ENCODE assay signal across 12 cellular contexts in genomic region chr2:119158563-119159347, GRCh38. TPM values are rescaled to one million over a fixed set of nuclear protein-coding genes. Genes with fewer than 3 reads are reported as not detected.
DNase-seq lines count a peak whose midpoint lies in the region; ATAC-seq and TF ChIP-seq lines count a peak whose summit lies in the region.
"Had no signal": no experiment of that assay in that cellular context is flagged by ENCODE, and none has a peak within 500 bp of the region (broad histone marks: within the 10 kb centered on the region; RNA-seq: fewer than 3 reads in every experiment).

Gene C1QL2 (minus strand): TSS chr2:119158751. CDS start chr2:119158269, 482 bp downstream.

- H3K9ac ChIP-seq in IMR-90 (ENCODE audit: low read depth, low read length), result no peak within 1 kb of the TSS

- H2BK20ac ChIP-seq in IMR-90 (ENCODE audit: low read depth, low read length), result no peak within 1 kb of the TSS

- POLR2A ChIA-PET in IMR-90 (lab: Charles Lee; ENCODE audit: unreplicated experiment), result no interaction called here
- POLR2A ChIA-PET in CD4-positive, alpha-beta memory T cell (lab: Charles Lee; ENCODE audit: partially characterized antibody), result no interaction called here

- no peak within 1 kb of the TSS for H3K4ac ChIP-seq in IMR-90 (ENCODE audit: low read depth, low read length)

- H3K27me3 ChIP-seq in IMR-90 (ENCODE audit: control insufficient read depth, insufficient read depth, low read length), result peaks cover 64% of the 10 kb centered on the region
- peaks cover 10% of the 10 kb centered on the region for H3K27me3 ChIP-seq in CD4-positive, alpha-beta memory T cell (ENCODE audit: insufficient read depth, low read length)

- no peaks in the 10 kb centered on the region for H3K79me1 ChIP-seq in IMR-90 (ENCODE audit: low read depth in 1 of 2, low read length in 2 of 2)

- H2AK5ac ChIP-seq in IMR-90 (ENCODE audit: low read depth, low read length), result no peak within 1 kb of the TSS

- no peak within 1 kb of the TSS for H2AK9ac ChIP-seq in IMR-90 (replicated peaks; ENCODE audit: low read depth, low read length, poor library complexity)

- no peak for TF ChIP-seq RAD21 in IMR-90 (IDR thresholded peaks at IDR 0.05; ENCODE audit: low read length)

- H3K23ac ChIP-seq in IMR-90 (ENCODE audit: low read depth, low read length), result no peak within 1 kb of the TSS

- H3K56ac ChIP-seq in IMR-90 (ENCODE audit: extremely low read depth, insufficient read depth, low read length), result no peak within 1 kb of the TSS

- TF ChIP-seq CTCF in IMR-90 (conservative IDR thresholded peaks at IDR 0.05; ENCODE audit: low read depth, low read length), result no peak
- no peak for TF ChIP-seq CTCF in brain (conservative IDR thresholded peaks at IDR 0.05)
- TF ChIP-seq CTCF in mesothelial cell of epicardium (IDR thresholded peaks at IDR 0.05; ENCODE audit: unreplicated experiment), result no peak
- TF ChIP-seq CTCF in HFFc6 (IDR thresholded peaks at IDR 0.05), result no peak

- H3K9me1 ChIP-seq in IMR-90 (ENCODE audit: insufficient read depth, low read length), result no peaks in the 10 kb centered on the region

- intact Hi-C loops in IMR-90 (cut with micrococcal nuclease), result no loop called here
- intact Hi-C loops in CD4-positive, alpha-beta memory T cell (cut with micrococcal nuclease), result no loop called here

- H2BK120ac ChIP-seq in IMR-90 (ENCODE audit: low read depth, low read length), result no peak within 1 kb of the TSS

- H3K4me3 Mint-ChIP-seq in brain (peak within 1 kb of the TSS in 4 of 5 experiments; percentile 50 to 81 (median 80)), mesothelial cell of epicardium (peak within 1 kb of the TSS; percentile 51), HFFc6 (no peak within 1 kb of the TSS)
- no peak within 1 kb of the TSS for H3K4me3 Mint-ChIP-seq in stimulated activated effector memory CD8-positive, alpha-beta T cell treated with anti-CD3 and anti-CD28 coated beads, Interleukin-12 subunit alpha, Interleukin-12 subunit beta, amount 100 ng/mL, for 72 hours
- H3K4me3 Mint-ChIP-seq in CD4-positive, alpha-beta memory T cell, result no peak within 1 kb of the TSS
- H3K4me3 Mint-ChIP-seq: activated naive CD8-positive, alpha-beta T cell had no signal

- no peak within 1 kb of the TSS for H3K27ac ChIP-seq in IMR-90 (ENCODE audit: insufficient read depth, low read length)
- no peak within 1 kb of the TSS for H3K27ac ChIP-seq in CD4-positive, alpha-beta memory T cell (ENCODE audit: low read depth, low read length)
- H3K27ac ChIP-seq: pancreas had no signal

- CTCF ChIA-PET in IMR-90 (lab: Yijun Ruan, JAX), result no interaction called here
- CTCF ChIA-PET in CD4-positive, alpha-beta memory T cell (lab: Charles Lee; ENCODE audit: partially characterized antibody), result no interaction called here

- H3K9me3 Mint-ChIP-seq in brain (peaks cover 0 to 3% (median 0%) of the 10 kb centered on the region in 5 experiments), mesothelial cell of epicardium (no peaks in the 10 kb centered on the region), HFFc6 (no peaks in the 10 kb centered on the region; the same call in 1 of the 2 replicates)
- H3K9me3 Mint-ChIP-seq in stimulated activated effector memory CD8-positive, alpha-beta T cell treated with anti-CD3 and anti-CD28 coated beads, Interleukin-12 subunit alpha, Interleukin-12 subunit beta, amount 100 ng/mL, for 72 hours, result no peaks in the 10 kb centered on the region
- peaks cover 0 to 4% (median 0%) of the 10 kb centered on the region in 8 donors for H3K9me3 Mint-ChIP-seq in CD4-positive, alpha-beta memory T cell

- H2AFZ ChIP-seq in IMR-90 (replicated peaks; ENCODE audit: low read length, poor library complexity), result no peak within 1 kb of the TSS

- H3K9me3 ChIP-seq in IMR-90 (ENCODE audit: control insufficient read depth, insufficient read depth, low read length), result no peaks in the 10 kb centered on the region
- no peaks in the 10 kb centered on the region for H3K9me3 ChIP-seq in CD4-positive, alpha-beta memory T cell (ENCODE audit: control insufficient read depth in 1 of 2, low read length in 2 of 2)
- H3K9me3 ChIP-seq: pancreas had no signal

- peak; percentile 49 for ATAC-seq in IMR-90 (ENCODE audit: low read depth)
- ATAC-seq in stimulated activated effector memory CD8-positive, alpha-beta T cell treated with anti-CD3 and anti-CD28 coated beads, Interleukin-12 subunit alpha, Interleukin-12 subunit beta, amount 100 ng/mL, for 72 hours, result no peak

- no peak within 1 kb of the TSS for H3K4me2 ChIP-seq in IMR-90 (ENCODE audit: low read depth, low read length)

- H4K91ac ChIP-seq in IMR-90 (ENCODE audit: insufficient read depth, low read depth, low read length), result no peak within 1 kb of the TSS

- dilution Hi-C loops in IMR-90 (cut with HindIII; ENCODE audit: low sequenced_read_pairs, unreplicated experiment), result no loop called here

- BruUV-seq in IMR-90 (replicated peaks; lab: Mats Ljungman, UMichigan), result no TSS peak

- H3K27me3 Mint-ChIP-seq in brain (peaks cover 85% of the 10 kb centered on the region), mesothelial cell of epicardium (ENCODE audit: low read depth) (peaks cover 91% of the 10 kb centered on the region), HFFc6 (ENCODE audit: insufficient read depth) (peaks cover 47% of the 10 kb centered on the region)
- H3K27me3 Mint-ChIP-seq in CD4-positive, alpha-beta memory T cell, result peaks cover 33 to 34% of the 10 kb centered on the region in 2 donors

- DNase-seq in Daoy (ENCODE audit: low read depth) (peak; percentile 26), IMR-90 (no peak), mesothelial cell of epicardium (ENCODE audit: low spot score in 2 of 2, unreplicated experiment in 2 of 2) (no peak), kidney glomerular epithelial cell (lab: John Stamatoyannopoulos, UW) (no peak), HFFc6 (no peak)
- DNase-seq in stimulated activated effector memory CD8-positive, alpha-beta T cell treated with anti-CD3 and anti-CD28 coated beads, Interleukin-12 subunit alpha, Interleukin-12 subunit beta, amount 100 ng/mL, for 72 hours (ENCODE audit: low spot score in 2 of 2), result no peak
- DNase-seq in CD4-positive, alpha-beta memory T cell, result no peak
- DNase-seq: activated CD4-positive, alpha-beta T cell treated with anti-CD3 and anti-CD28 coated beads for 1 hour; kidney had no signal

- no peak within 1 kb of the TSS for H3K4me3 ChIP-seq in IMR-90 (ENCODE audit: insufficient read depth, low read depth, low read length)
- H3K4me3 ChIP-seq in CD4-positive, alpha-beta memory T cell (ENCODE audit: low read length in 2 of 2), result no peak within 1 kb of the TSS

- H3K18ac ChIP-seq in IMR-90 (ENCODE audit: low read depth, low read length), result no peak within 1 kb of the TSS

- H4K20me1 ChIP-seq in IMR-90 (ENCODE audit: insufficient read depth, low read length), result no peaks in the 10 kb centered on the region

- no peaks in the 10 kb centered on the region for H3K4me1 ChIP-seq in IMR-90 (ENCODE audit: control insufficient read depth, insufficient read depth, low read length)
- no peaks in the 10 kb centered on the region for H3K4me1 ChIP-seq in CD4-positive, alpha-beta memory T cell (ENCODE audit: insufficient read depth, low read length)
- H3K4me1 ChIP-seq: pancreas had no signal

- peaks cover 23% of the 10 kb centered on the region for H3K4me1 Mint-ChIP-seq in brain
- peaks cover 8% of the 10 kb centered on the region for H3K4me1 Mint-ChIP-seq in mesothelial cell of epicardium
- peaks cover 6% of the 10 kb centered on the region for H3K4me1 Mint-ChIP-seq in stimulated activated effector memory CD8-positive, alpha-beta T cell treated with anti-CD3 and anti-CD28 coated beads, Interleukin-12 subunit alpha, Interleukin-12 subunit beta, amount 100 ng/mL, for 72 hours
- peaks cover 0 to 6% (median under 1%) of the 10 kb centered on the region in 4 donors for H3K4me1 Mint-ChIP-seq in CD4-positive, alpha-beta memory T cell
- H3K4me1 Mint-ChIP-seq in HFFc6 (ENCODE audit: low read depth), result no peaks in the 10 kb centered on the region

- no peak within 1 kb of the TSS for H4K5ac ChIP-seq in IMR-90 (ENCODE audit: low read depth, low read length)

- no peaks in the 10 kb centered on the region for H3K36me3 ChIP-seq in IMR-90 (ENCODE audit: control insufficient read depth, insufficient read depth, low read length)
- no peaks in the 10 kb centered on the region for H3K36me3 ChIP-seq in CD4-positive, alpha-beta memory T cell (ENCODE audit: insufficient read depth, low read length)
- H3K36me3 ChIP-seq: pancreas had no signal

- 3% methylated on average over 20 of the region's 71 CpGs; no CpG with 5 or more reads in 1 of the 2 experiments for WGBS in IMR-90 (ENCODE audit: extremely low coverage in 2 of 2, insufficient read length in 1 of 2), 2 experiments

- H2BK5ac ChIP-seq in IMR-90 (ENCODE audit: low read depth, low read length, poor library complexity, severe bottlenecking), result no peak within 1 kb of the TSS

- in situ Hi-C loops in IMR-90 (cut with MboI; ENCODE audit: low sequenced_read_pairs), result loop anchor here (25.0 kb wide), 1 partner anchor 104 kb away; no protein-coding TSS in a partner anchor

- H4K8ac ChIP-seq in IMR-90 (ENCODE audit: low read depth in 2 of 2, low read length in 2 of 2), result no peak within 1 kb of the TSS

- no peak within 1 kb of the TSS for H2BK15ac ChIP-seq in IMR-90 (ENCODE audit: low read depth, low read length)

- H3K27ac Mint-ChIP-seq in brain (no peak within 1 kb of the TSS), mesothelial cell of epicardium (no peak within 1 kb of the TSS), HFFc6 (no peak within 1 kb of the TSS)
- H3K27ac Mint-ChIP-seq in stimulated activated effector memory CD8-positive, alpha-beta T cell treated with anti-CD3 and anti-CD28 coated beads, Interleukin-12 subunit alpha, Interleukin-12 subunit beta, amount 100 ng/mL, for 72 hours, result no peak within 1 kb of the TSS
- H3K27ac Mint-ChIP-seq in CD4-positive, alpha-beta memory T cell, result no peak within 1 kb of the TSS
- H3K27ac Mint-ChIP-seq: activated naive CD8-positive, alpha-beta T cell had no signal

- no peak for TF ChIP-seq POLR2A in IMR-90 (IDR thresholded peaks at IDR 0.05; ENCODE audit: low read depth, low read length)

- no peaks in the 10 kb centered on the region for H3K36me3 Mint-ChIP-seq in brain
- H3K36me3 Mint-ChIP-seq in mesothelial cell of epicardium, result no peaks in the 10 kb centered on the region
- H3K36me3 Mint-ChIP-seq in stimulated activated effector memory CD8-positive, alpha-beta T cell treated with anti-CD3 and anti-CD28 coated beads, Interleukin-12 subunit alpha, Interleukin-12 subunit beta, amount 100 ng/mL, for 72 hours, result no peaks in the 10 kb centered on the region
- no peaks in the 10 kb centered on the region for H3K36me3 Mint-ChIP-seq in CD4-positive, alpha-beta memory T cell
- H3K36me3 Mint-ChIP-seq in HFFc6 (ENCODE audit: low read depth), result no peaks in the 10 kb centered on the region
- H3K36me3 Mint-ChIP-seq: activated naive CD8-positive, alpha-beta T cell had no signal

- H3K14ac ChIP-seq in IMR-90 (replicated peaks; ENCODE audit: low read depth, low read length), result no peak within 1 kb of the TSS

RNA-seq across cellular contexts. Expression of gene C1QL2, which starts in this region (rescaled TPM):
- not detected in 2 replicates for total RNA-seq in Daoy (2014; rRNA removed; shearing (Covaris generic))
- total RNA-seq in IMR-90 (2012; rRNA removed) (not detected in 2 replicates), mesothelial cell of epicardium (not detected in 3 replicates)
- polyA plus RNA-seq in IMR-90 (2012; rRNA removed) (not detected in 2 replicates), brain (ENCODE audit: insufficient read depth, low read depth, low replicate concordance) (5.2 TPM)
- not detected in 2 replicates for polyA plus RNA-seq in IMR-90 (2012; cell fraction: cytosol; rRNA removed)
- not detected in 2 replicates for polyA plus RNA-seq in IMR-90 (2012; cell fraction: nucleus; rRNA removed; ENCODE audit: low replicate concordance)
- not detected for total RNA-seq in CD4-positive, alpha-beta memory T cell
- polyA plus RNA-seq in CD4-positive, alpha-beta memory T cell, result not detected
- total RNA-seq in HFFc6 (2021; fragmentation: NEBNext Ultra II Directional; extraction: Animal tissue kit (Norgen Biotek cat#: 25700)), result not detected
- total RNA-seq: kidney had no signal

Comparison
In these comparisons a context has a peak if more than half of its experiments do, and no peak if none do; other contexts are left out.
1. Peak in DNase-seq in Daoy; RNA of the gene not detected or under 1 TPM.
2. Peak in ATAC-seq in IMR-90; RNA of the gene not detected or under 1 TPM.
3. H3K4me3 Mint-ChIP-seq: peak in brain (4 of 5) and mesothelial cell of epicardium (single experiment); none in stimulated activated effector memory CD8-positive, alpha-beta T cell treated with anti-CD3 and anti-CD28 coated beads, Interleukin-12 subunit alpha, Interleukin-12 subunit beta, amount 100 ng/mL, for 72 hours (single experiment), CD4-positive, alpha-beta memory T cell (0 of 8) and HFFc6 (single experiment).